Comparison of ENCODE assay signal across 21 cellular contexts in the genomic region with DNA sequence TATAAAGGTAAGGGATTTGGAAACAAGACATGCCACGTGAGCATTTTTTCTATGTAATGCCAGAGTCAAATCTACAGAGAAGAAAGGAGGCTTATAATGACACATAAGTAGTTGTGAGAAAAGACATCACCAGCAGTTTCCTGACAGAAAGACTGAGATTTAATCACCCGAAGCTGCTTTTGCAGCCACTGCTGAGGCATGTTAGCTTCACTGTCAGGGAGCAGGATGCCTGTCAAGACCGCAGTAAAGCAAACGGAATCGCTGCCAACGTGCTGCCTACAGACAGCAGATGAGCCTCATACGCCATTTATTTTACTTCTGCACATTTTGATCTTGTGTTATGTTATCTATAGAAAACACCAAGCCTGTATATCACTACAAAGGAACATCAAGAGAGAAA.
A peak's percentile ranks its signal among the peaks of the same experiment; 100 is the strongest.
DNase-seq lines count a peak whose midpoint lies in the region; ATAC-seq and TF ChIP-seq lines count a peak whose summit lies in the region.
"Had no signal": no experiment of that assay in that cellular context is flagged by ENCODE, and none has a peak within 500 bp of the region (broad histone marks: within the 10 kb centered on the region; RNA-seq: fewer than 3 reads in every experiment).

No MANE protein-coding gene starts in this region.

- peak; percentile 1 for DNase-seq in MG63
- peak; percentile 4 for DNase-seq in SK-N-DZ (ENCODE audit: low spot score)
- DNase-seq in foreskin keratinocyte = peak in 1 of 2 donors; percentile 22
- DNase-seq in nucleus accumbens (lab: John Stamatoyannopoulos, UW) = peak in 31 of 56 donors; percentile 1 to 81 (median 25)
- no peak for DNase-seq in NCI-H1048 (lab: John Stamatoyannopoulos, UW)
- DNase-seq: activated CD4-positive, alpha-beta T cell treated with anti-CD3 and anti-CD28 coated beads for 48 hours; activated CD8-positive, alpha-beta memory T cell treated with anti-CD3 and anti-CD28 coated beads, Interleukin-2, amount 50 U/mL, for 4 hours; AML-193; amniotic stem cell; COR-L47; effector CD4-positive, alpha-beta T cell; EL; GOT3; left ventricle myocardium inferior; NCI-H1436; ovary; stimulated activated CD4-positive, alpha-beta T cell treated with anti-CD3 and anti-CD28 coated beads, Interleukin-2, amount 100 ng/mL, for 24 hours; SW 1271 had no signal

- no peaks in the 10 kb centered on the region for H3K4me1 ChIP-seq in foreskin keratinocyte
- H3K4me1 ChIP-seq: left ventricle myocardium inferior had no signal

- H3K36me3 ChIP-seq in MG63 = no peaks in the 10 kb centered on the region
- H3K36me3 ChIP-seq: left ventricle myocardium inferior, ovary had no signal

- TF ChIP-seq CTCF in foreskin keratinocyte (conservative IDR thresholded peaks at IDR 0.05) = no peak

- H3K27me3 ChIP-seq in MG63 = no peaks in the 10 kb centered on the region
- no peaks in the 10 kb centered on the region for H3K27me3 ChIP-seq in foreskin keratinocyte
- H3K27me3 ChIP-seq: ovary had no signal

- H3K4me3 ChIP-seq in MG63 = no peak overlapping the region
- H3K4me3 ChIP-seq: left ventricle myocardium inferior, ovary had no signal

- H3K27ac ChIP-seq in foreskin keratinocyte = no peak overlapping the region
- H3K27ac ChIP-seq: left ventricle myocardium inferior, ovary had no signal

- ATAC-seq in foreskin keratinocyte = peak; percentile 26
- no peak for ATAC-seq in GM21515 (IDR thresholded peaks at IDR 0.05; ENCODE audit: unreplicated experiment)
- no peak for ATAC-seq in HG03108 (IDR thresholded peaks at IDR 0.05; ENCODE audit: unreplicated experiment)
- ATAC-seq: esophagus mucosa had no signal

- H3K9me3 ChIP-seq in MG63 = no peaks in the 10 kb centered on the region
- H3K9me3 ChIP-seq: ovary had no signal
